ENCODE assay signal across 8 cellular contexts in the genomic region with DNA sequence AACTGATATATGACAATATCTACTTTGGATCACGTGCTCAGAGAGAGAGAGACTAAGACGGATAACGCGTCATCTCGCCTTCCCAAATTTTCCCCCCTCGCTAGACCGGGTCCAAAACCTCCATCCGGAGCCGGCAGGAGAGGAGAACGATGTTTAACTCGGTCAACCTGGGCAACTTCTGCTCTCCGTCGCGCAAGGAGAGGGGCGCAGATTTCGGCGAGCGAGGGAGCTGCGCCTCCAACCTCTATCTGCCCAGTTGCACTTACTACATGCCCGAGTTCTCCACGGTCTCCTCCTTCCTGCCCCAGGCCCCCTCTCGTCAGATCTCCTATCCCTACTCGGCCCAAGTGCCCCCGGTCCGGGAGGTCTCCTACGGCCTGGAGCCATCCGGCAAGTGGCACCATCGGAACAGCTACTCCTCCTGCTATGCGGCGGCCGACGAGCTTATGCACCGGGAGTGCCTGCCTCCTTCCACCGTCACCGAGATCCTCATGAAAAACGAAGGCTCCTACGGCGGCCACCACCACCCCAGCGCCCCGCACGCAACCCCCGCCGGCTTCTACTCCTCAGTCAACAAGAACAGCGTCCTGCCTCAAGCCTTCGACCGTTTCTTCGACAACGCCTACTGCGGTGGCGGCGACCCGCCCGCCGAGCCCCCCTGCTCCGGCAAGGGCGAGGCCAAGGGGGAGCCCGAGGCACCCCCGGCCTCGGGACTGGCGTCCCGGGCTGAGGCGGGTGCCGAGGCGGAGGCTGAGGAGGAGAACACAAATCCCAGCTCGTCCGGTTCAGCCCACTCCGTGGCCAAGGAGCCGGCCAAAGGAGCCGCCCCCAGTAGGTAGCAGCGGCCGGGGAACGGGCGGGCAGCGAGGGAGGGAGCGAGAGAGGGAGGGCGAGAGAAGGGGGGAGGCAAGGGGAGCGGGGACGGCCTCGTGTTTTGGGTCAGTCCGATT. TPM values are rescaled to one million over a fixed set of nuclear protein-coding genes. Genes with fewer than 3 reads are reported as not detected.
A peak's percentile ranks its signal among the peaks of the same experiment; 100 is the strongest.
DNase-seq lines count a peak whose midpoint lies in the region; FAIRE-seq and TF ChIP-seq lines count a peak whose summit lies in the region.

A gene (plus strand): TSS at position 34 of the 950 bp plus-strand sequence. CDS start 116 bp downstream, at position 150.

- H3K27ac ChIP-seq in HUES6 (ENCODE audit: low read depth, low read length) (no peak within 1 kb of the TSS), small intestine (ENCODE audit: low read depth in 1 of 2, low read length in 1 of 2) (no peak within 1 kb of the TSS)

- WGBS in small intestine, 3 donors, result 3 to 8% (median 5%) methylated on average over 80 of the region's 80 CpGs

- TSS peak; percentile 31 for BruUV-seq in MCF 10A (replicated peaks; lab: Mats Ljungman, UMichigan)

- H3K27me3 Mint-ChIP-seq in CD14-positive monocyte (ENCODE audit: low read depth in 3 of 3) (peaks cover 96 to 100% (median 99%) of the 10 kb centered on the region in 3 donors), MCF 10A (ENCODE audit: insufficient read depth, unreplicated experiment) (no peaks in the 10 kb centered on the region), nephron (ENCODE audit: low read depth) (peaks cover 100% of the 10 kb centered on the region)

- no peak for TF ChIP-seq CTCF in CD14-positive monocyte (IDR thresholded peaks at IDR 0.05)
- no peak for TF ChIP-seq CTCF in MCF 10A (IDR thresholded peaks at IDR 0.05; ENCODE audit: unreplicated experiment)
- TF ChIP-seq CTCF in nephron (IDR thresholded peaks at IDR 0.05; ENCODE audit: unreplicated experiment in 3 of 3), result no peak

- H3K4me3 ChIP-seq in HUES6 (ENCODE audit: low read depth, low read length), result peak within 1 kb of the TSS; percentile 38
- H3K4me3 ChIP-seq in small intestine (ENCODE audit: low read depth in 1 of 2, low read length in 2 of 2), result peak within 1 kb of the TSS in 1 of 2 donors; percentile 41

- H3K4me1 Mint-ChIP-seq in CD14-positive monocyte (peaks cover 31% of the 10 kb centered on the region), MCF 10A (ENCODE audit: insufficient read depth, unreplicated experiment) (peaks cover 19% of the 10 kb centered on the region), nephron (peaks cover 33% of the 10 kb centered on the region)

- no peak for FAIRE-seq in small intestine (lab: Jason Lieb, UNC)

- H3K27ac Mint-ChIP-seq in CD14-positive monocyte, result no peak within 1 kb of the TSS
- peak within 1 kb of the TSS; percentile 88 for H3K27ac Mint-ChIP-seq in MCF 10A (ENCODE audit: low read depth, unreplicated experiment)
- peak within 1 kb of the TSS in 2 of 3 experiments; percentile 65 to 93 for H3K27ac Mint-ChIP-seq in nephron

- intact Hi-C loops in CD14-positive monocyte (cut with micrococcal nuclease), result loop anchor here in 1 of 2 donors (10.0 kb wide), 1 partner anchor 61 kb away; a partner anchor contains a TSS
- intact Hi-C loops in MCF 10A (cut with micrococcal nuclease), result loop anchor here (1.0 to 2.0 kb wide), 2 partner anchors 35 to 206 kb away; a partner anchor contains a TSS

- H3K27me3 ChIP-seq in HUES6 (ENCODE audit: control insufficient read depth, insufficient read depth, low read length), result peaks cover 100% of the 10 kb centered on the region
- H3K27me3 ChIP-seq in small intestine (ENCODE audit: control insufficient read depth in 2 of 2, insufficient read depth in 2 of 2, low read length in 2 of 2), result peaks cover 5 to 74% of the 10 kb centered on the region in 2 donors

- H3K9ac ChIP-seq in HUES6 (ENCODE audit: low read length), result peak within 1 kb of the TSS; percentile 36

- DNase-seq in CD14-positive monocyte (ENCODE audit: low spot score) (no peak), MCF 10A (ENCODE audit: unreplicated experiment) (peak; percentile 65), small intestine (no peak), DMS79 (lab: John Stamatoyannopoulos, UW) (no peak), mesenteric fat pad (ENCODE audit: low spot score) (no peak), NCI-H1105 (lab: John Stamatoyannopoulos, UW) (no peak)

- POLR2A ChIA-PET in MCF 10A (lab: Yijun Ruan, JAX), result interaction anchor here (0.6 to 5.1 kb wide), 9 partner anchors 10 to 143 kb away, joined by 3 to 59 read pairs (median 3); a partner anchor contains a TSS

- H3K9me3 Mint-ChIP-seq in CD14-positive monocyte (peaks cover 6 to 66% (median 39%) of the 10 kb centered on the region in 7 donors), MCF 10A (ENCODE audit: unreplicated experiment) (no peaks in the 10 kb centered on the region), nephron (no peaks in the 10 kb centered on the region)

- H3K36me3 Mint-ChIP-seq in CD14-positive monocyte (peaks cover 7 to 23% of the 10 kb centered on the region in 2 donors), MCF 10A (ENCODE audit: insufficient read depth, unreplicated experiment) (no peaks in the 10 kb centered on the region), nephron (ENCODE audit: low read depth) (no peaks in the 10 kb centered on the region)

- CTCF ChIA-PET in MCF 10A (lab: Yijun Ruan, JAX), result interaction anchor here (0.6 to 2.1 kb wide), 9 partner anchors 12 to 216 kb away, joined by 3 to 6 read pairs (median 4); a partner anchor contains a TSS

- peak within 1 kb of the TSS; percentile 67 to 76 for H3K4me3 Mint-ChIP-seq in CD14-positive monocyte
- H3K4me3 Mint-ChIP-seq in MCF 10A (ENCODE audit: unreplicated experiment), result peak within 1 kb of the TSS; percentile 88
- H3K4me3 Mint-ChIP-seq in nephron, result peak within 1 kb of the TSS; percentile 69 to 86 (median 86)

- H3K4me1 ChIP-seq in HUES6 (ENCODE audit: control insufficient read depth, insufficient read depth, low read length), result peaks cover 6% of the 10 kb centered on the region; the same call in 1 of the 2 replicates
- peaks cover 0 to 13% of the 10 kb centered on the region in 2 donors for H3K4me1 ChIP-seq in small intestine (ENCODE audit: control insufficient read depth in 2 of 2, insufficient read depth in 1 of 2, low read depth in 1 of 2, low read length in 1 of 2)

- H3K36me3 ChIP-seq in HUES6 (ENCODE audit: control insufficient read depth, insufficient read depth, low read length) (no peaks in the 10 kb centered on the region), small intestine (ENCODE audit: control insufficient read depth in 2 of 2, insufficient read depth in 2 of 2, low read length in 2 of 2) (no peaks in the 10 kb centered on the region)

- no peaks in the 10 kb centered on the region for H3K9me3 ChIP-seq in HUES6 (ENCODE audit: control insufficient read depth, insufficient read depth, low read depth, low read length)
- H3K9me3 ChIP-seq in small intestine (ENCODE audit: control insufficient read depth, low read depth), result no peaks in the 10 kb centered on the region

RNA-seq across cellular contexts. Expression of the gene that starts here (rescaled TPM):
- polyA plus RNA-seq in CD14-positive monocyte (not detected), small intestine (under 1 TPM; 0.03 to 0.81 (median 0.45) TPM)
- total RNA-seq in MCF 10A (2022) (1.2 and 1.6 TPM in 2 replicates), mesenteric fat pad (not detected)

Comparison
In these comparisons a context has a peak if more than half of its experiments do, and no peak if none do; other contexts are left out.
1. H3K27ac Mint-ChIP-seq: peak in MCF 10A (single experiment) and nephron (2 of 3); none in CD14-positive monocyte (0 of 7).
2. Peak in every context shown above with its lines, with median percentiles within 50 percentile points of each other: H3K4me3 Mint-ChIP-seq.